ENCODE assay signal across 11 cellular contexts in the genomic region with DNA sequence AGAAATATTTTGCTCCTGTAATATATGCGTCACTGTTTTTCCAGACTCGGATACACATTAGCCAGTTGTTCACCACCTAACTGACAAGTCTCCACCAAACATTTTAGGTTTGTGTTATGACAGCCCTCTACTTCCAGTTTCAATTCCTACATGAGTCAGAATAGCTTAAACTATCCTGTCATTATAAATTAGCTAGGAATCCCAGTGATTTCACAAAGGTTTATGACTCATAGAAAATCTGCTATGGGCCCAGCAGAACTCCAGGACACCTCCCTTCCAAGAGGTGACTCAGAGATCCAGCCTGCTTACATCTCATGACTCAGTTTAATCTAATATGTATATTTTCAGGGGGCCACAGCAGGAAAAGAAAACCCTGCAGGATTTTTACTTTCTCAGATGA. TPM values are rescaled to one million over a fixed set of nuclear protein-coding genes. Genes with fewer than 3 reads are reported as not detected.
DNase-seq lines count a peak whose midpoint lies in the region; FAIRE-seq and TF ChIP-seq lines count a peak whose summit lies in the region.
"Had no signal": no experiment of that assay in that cellular context is flagged by ENCODE, and none has a peak within 500 bp of the region (broad histone marks: within the 10 kb centered on the region; RNA-seq: fewer than 3 reads in every experiment).

No MANE protein-coding gene starts in this region.

- no peaks in the 10 kb centered on the region for H4K20me1 ChIP-seq in fibroblast of lung (ENCODE audit: control insufficient read depth, extremely low read depth, insufficient read depth, low read length)

- FAIRE-seq in H54 (lab: Jason Lieb, UNC) (peak; percentile 38), RCC 7860 (lab: Jason Lieb, UNC) (peak; percentile 99)

- H3K27me3 ChIP-seq in fibroblast of lung (ENCODE audit: control insufficient read depth, insufficient read depth, low read length) (no peaks in the 10 kb centered on the region), H7 (ENCODE audit: control insufficient read depth, insufficient read depth, low read length) (no peaks in the 10 kb centered on the region)

- DNase-seq in H54 (ENCODE audit: insufficient read length, low spot score): peak; percentile 47
- peak; percentile 99 for DNase-seq in RCC 7860 (ENCODE audit: low spot score)
- DNase-seq in fibroblast of lung (ENCODE audit: low read depth in 2 of 2): peak; percentile 97 to 98
- DNase-seq in retinal pigment epithelial cell (ENCODE audit: low read depth): peak; percentile 96
- no peak for DNase-seq in GM13977 (ENCODE audit: low spot score)
- DNase-seq in activated effector memory CD4-positive, alpha-beta T cell treated with anti-CD3 and anti-CD28 coated beads, Interleukin-2, amount 50 U/mL, for 16 hours: no peak
- no peak for DNase-seq in H7
- no peak for DNase-seq in stimulated activated CD4-positive, alpha-beta T cell treated with anti-CD3 and anti-CD28 coated beads, Interleukin-1b, Interleukin-23, amount 100 ng/mL, for 48 hours
- DNase-seq: activated gamma-delta T cell treated with Interleukin-2 at 50 U/mL for 16 hours; stimulated activated naive CD8-positive, alpha-beta T cell treated with anti-CD3 and anti-CD28 coated beads, Interleukin-15, amount 100 ng/mL, for 72 hours; T-helper 1 cell had no signal

- TF ChIP-seq CTCF in fibroblast of lung (conservative IDR thresholded peaks at IDR 0.05 in 1 of 2, IDR thresholded peaks at IDR 0.05 in 1 of 2; ENCODE audit: low read depth in 1 of 2, low read length in 2 of 2) (no peak), retinal pigment epithelial cell (conservative IDR thresholded peaks at IDR 0.05; ENCODE audit: low read depth, low read length) (no peak), GM13977 (IDR thresholded peaks at IDR 0.05; ENCODE audit: extremely low read depth, insufficient read depth, missing control alignments) (no peak)

- no peak for TF ChIP-seq POLR2A in H54 (IDR thresholded peaks at IDR 0.05; ENCODE audit: low read depth, low read length)

- H3K4me1 ChIP-seq in fibroblast of lung (ENCODE audit: control insufficient read depth, extremely low read depth, insufficient read depth, low read length): peaks cover 21% of the 10 kb centered on the region

- H3K27ac ChIP-seq in fibroblast of lung (ENCODE audit: insufficient read depth, low read length): peak overlapping the region; percentile 65

- no peaks in the 10 kb centered on the region for H3K9me3 ChIP-seq in fibroblast of lung (ENCODE audit: control insufficient read depth, insufficient read depth, low read depth, low read length)

- H3K36me3 ChIP-seq in fibroblast of lung (ENCODE audit: control insufficient read depth, insufficient read depth, low read length) (no peaks in the 10 kb centered on the region), H7 (replicated peaks; ENCODE audit: control insufficient read depth, insufficient read depth, low read length) (no peaks in the 10 kb centered on the region)

- H3K79me2 ChIP-seq in fibroblast of lung (ENCODE audit: control insufficient read depth, insufficient read depth, low read length): no peaks in the 10 kb centered on the region

- no peak overlapping the region for H2AFZ ChIP-seq in fibroblast of lung (ENCODE audit: low read length)

- in situ Hi-C loops in GM13977 (cut with MboI; ENCODE audit: low pct_unique_long_range_greater_than_20kb, low sequenced_read_pairs, unreplicated experiment): no loop called here

- H3K4me3 ChIP-seq in fibroblast of lung (replicated peaks in 1 of 4; ENCODE audit: control extremely low read depth in 1 of 4, insufficient read depth in 1 of 4, low read depth in 3 of 4, low read length in 4 of 4) (no peak overlapping the region), retinal pigment epithelial cell (ENCODE audit: low read length) (no peak overlapping the region), H7 (ENCODE audit: insufficient read depth, low read depth, low read length) (no peak overlapping the region)

- H3K4me2 ChIP-seq in fibroblast of lung (ENCODE audit: extremely low read depth, insufficient read depth, low read length): peak overlapping the region; percentile 75

- no peak overlapping the region for H3K9ac ChIP-seq in fibroblast of lung (ENCODE audit: insufficient read depth, low read length)

RNA-seq across cellular contexts. Expression of gene PLCB4, which starts 17.4 kb away (rescaled TPM):
- 3.6 and 13.7 TPM in 2 replicates for total RNA-seq in fibroblast of lung
- 7.3 and 8.2 TPM in 2 replicates for polyA plus RNA-seq in fibroblast of lung
- 4.7 and 5.1 TPM in 2 replicates for polyA plus RNA-seq in fibroblast of lung (2012)
- polyA minus RNA-seq in fibroblast of lung (ENCODE audit: low replicate concordance): 0.82 and 0.93 TPM in 2 replicates
- total RNA-seq in H7 (2014; rRNA removed; shearing (Covaris generic)): 3.4 and 4.7 TPM in 2 replicates

Comparison
In these comparisons a context has a peak if more than half of its experiments do, and no peak if none do; other contexts are left out.
1. DNase-seq: peak in H54 (single experiment), RCC 7860 (single experiment), fibroblast of lung (2 of 2) and retinal pigment epithelial cell (single experiment); none in GM13977 (single experiment), activated effector memory CD4-positive, alpha-beta T cell treated with anti-CD3 and anti-CD28 coated beads, Interleukin-2, amount 50 U/mL, for 16 hours (single experiment), H7 (single experiment) and stimulated activated CD4-positive, alpha-beta T cell treated with anti-CD3 and anti-CD28 coated beads, Interleukin-1b, Interleukin-23, amount 100 ng/mL, for 48 hours (single experiment).